Comparison of ENCODE assay signal across 16 cellular contexts in the genomic region with DNA sequence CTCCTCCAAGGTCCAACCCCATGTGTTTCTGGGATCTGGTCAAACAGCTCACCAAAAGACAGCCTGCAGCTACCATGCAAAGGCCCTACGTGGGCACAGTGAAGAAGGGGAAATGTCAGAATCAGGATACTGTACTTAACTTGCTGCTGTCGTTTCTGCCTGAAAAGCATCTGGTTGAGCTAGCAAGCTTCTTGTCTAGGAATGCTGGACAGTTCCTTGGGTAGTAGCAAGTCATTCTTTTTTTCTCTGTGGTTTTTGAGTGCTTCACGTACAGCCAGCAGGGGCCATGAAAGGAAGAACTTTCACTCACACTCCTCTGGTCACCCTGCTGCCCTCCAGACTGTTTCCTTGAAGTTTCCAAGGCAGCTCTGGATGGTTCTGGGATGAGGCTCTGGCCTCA. TPM values are rescaled to one million over a fixed set of nuclear protein-coding genes. Genes with fewer than 3 reads are reported as not detected.
A peak's percentile ranks its signal among the peaks of the same experiment; 100 is the strongest.
DNase-seq lines count a peak whose midpoint lies in the region; ATAC-seq and TF ChIP-seq lines count a peak whose summit lies in the region.
"Had no signal": no experiment of that assay in that cellular context is flagged by ENCODE, and none has a peak within 500 bp of the region (broad histone marks: within the 10 kb centered on the region; RNA-seq: fewer than 3 reads in every experiment).

No MANE protein-coding gene starts in this region.

- H3K79me1 ChIP-seq in H9 (ENCODE audit: insufficient read depth, low read depth, low read length, poor library complexity, severe bottlenecking): peaks cover 3% of the 10 kb centered on the region

- peaks cover 9% of the 10 kb centered on the region; the same call in 1 of the 2 replicates for H3K4me1 ChIP-seq in H9 (ENCODE audit: insufficient read depth, low read length)

- no peak overlapping the region for H2AK5ac ChIP-seq in H9 (ENCODE audit: insufficient read length, low read length)

- TF ChIP-seq CTCF in H9 (conservative IDR thresholded peaks at IDR 0.05) (no peak), WTC11 (IDR thresholded peaks at IDR 0.05) (no peak), fibroblast of the aortic adventitia (IDR thresholded peaks at IDR 0.05; ENCODE audit: insufficient read depth, low read length) (no peak)

- POLR2A ChIA-PET in WTC11 (lab: Charles Lee): interaction anchor here (0.7 kb wide), 1 partner anchor 62 kb away, joined by 3 read pairs; no protein-coding TSS in a partner anchor

- H3T11ph ChIP-seq in H9 (ENCODE audit: low read length): no peak overlapping the region

- H3K27ac Mint-ChIP-seq in H9 (peak overlapping the region in 1 of 3 experiments; percentile 86; a peak in 3 of 7 replicates), WTC11 (peak overlapping the region; percentile 27; the same call in 1 of the 2 replicates)

- DNase-seq in AG08395 (ENCODE audit: low spot score) (peak; percentile 39), H9 (no peak), WTC11 (ENCODE audit: low spot score) (no peak), fibroblast of the aortic adventitia (ENCODE audit: low read depth) (peak; percentile 27), T-helper 9 cell (no peak)
- DNase-seq: activated CD4-positive, alpha-beta T cell treated with anti-CD3 and anti-CD28 coated beads for 48 hours; central memory CD4-positive, alpha-beta T cell; erythroblast; GDM1; mucosa of descending colon; stimulated activated naive CD8-positive, alpha-beta T cell treated with anti-CD3 and anti-CD28 coated beads, Interleukin-15, amount 100 ng/mL, for 72 hours; SW 1271 had no signal

- H3K4me3 Mint-ChIP-seq in H9: no peak overlapping the region; a peak in 1 of 5 replicates
- no peak overlapping the region for H3K4me3 Mint-ChIP-seq in WTC11
- H3K4me3 Mint-ChIP-seq: stimulated activated naive CD8-positive, alpha-beta T cell treated with anti-CD3 and anti-CD28 coated beads, Interleukin-15, amount 100 ng/mL, for 72 hours had no signal

- peak overlapping the region; percentile 5 for H3K9ac ChIP-seq in H9 (ENCODE audit: extremely low read depth, insufficient read length, low read length)

- H3K18ac ChIP-seq in H9 (ENCODE audit: insufficient read length, low read depth, low read length): no peak overlapping the region

- no peak overlapping the region for H2BK20ac ChIP-seq in H9 (ENCODE audit: low read depth, low read length, poor library complexity, severe bottlenecking)

- no peaks in the 10 kb centered on the region for H3K9me3 Mint-ChIP-seq in H9
- H3K9me3 Mint-ChIP-seq in WTC11: no peaks in the 10 kb centered on the region
- H3K9me3 Mint-ChIP-seq: stimulated activated naive CD8-positive, alpha-beta T cell treated with anti-CD3 and anti-CD28 coated beads, Interleukin-15, amount 100 ng/mL, for 72 hours had no signal

- H3K56ac ChIP-seq in H9 (ENCODE audit: insufficient read length, low read depth, low read length): no peak overlapping the region

- H3K4me1 Mint-ChIP-seq in H9 (peaks cover 24 to 41% of the 10 kb centered on the region in 2 experiments), WTC11 (peaks cover 31% of the 10 kb centered on the region)

- no peak overlapping the region for H4K5ac ChIP-seq in H9 (ENCODE audit: insufficient read length, low read depth, low read length)

- no peak overlapping the region for H2BK120ac ChIP-seq in H9 (ENCODE audit: low read depth, low read length, poor library complexity, severe bottlenecking)

- no peak overlapping the region for H3K4me2 ChIP-seq in H9 (ENCODE audit: insufficient read depth, insufficient read length, low read length)

- H3K9me3 ChIP-seq in H9 (ENCODE audit: control insufficient read depth, low read depth, low read length): no peaks in the 10 kb centered on the region
- H3K9me3 ChIP-seq: mucosa of descending colon had no signal

- no peaks in the 10 kb centered on the region for H3K27me3 ChIP-seq in H9 (ENCODE audit: insufficient read depth, low read length)

- no peak overlapping the region for H3K4ac ChIP-seq in H9 (ENCODE audit: low read depth, low read length)

- no peak overlapping the region for H2BK12ac ChIP-seq in H9 (ENCODE audit: insufficient read length, low read depth, low read length)

- ATAC-seq in WTC11: no peak
- ATAC-seq in HG02884 (IDR thresholded peaks at IDR 0.05; ENCODE audit: unreplicated experiment): no peak
- no peak for ATAC-seq in HG02571 (IDR thresholded peaks at IDR 0.05; ENCODE audit: unreplicated experiment)
- ATAC-seq in HG02970 (IDR thresholded peaks at IDR 0.05; ENCODE audit: low FRiP score, unreplicated experiment): no peak
- ATAC-seq: mucosa of descending colon; right cardiac atrium; stimulated activated naive CD8-positive, alpha-beta T cell treated with anti-CD3 and anti-CD28 coated beads, Interleukin-15, amount 100 ng/mL, for 72 hours had no signal

- peaks cover 9% of the 10 kb centered on the region; the same call in 1 of the 2 replicates for H3K79me2 ChIP-seq in H9 (ENCODE audit: insufficient read depth, low read length)

- no peak overlapping the region for H2BK5ac ChIP-seq in H9 (ENCODE audit: insufficient read length, low read length)

- no peak overlapping the region for H2BK15ac ChIP-seq in H9 (ENCODE audit: low read depth, low read length)

- H4K20me1 ChIP-seq in H9 (ENCODE audit: control insufficient read depth, insufficient read depth, insufficient read length): no peaks in the 10 kb centered on the region

- no peaks in the 10 kb centered on the region; the same call in 1 of the 2 replicates for H3K27me3 Mint-ChIP-seq in H9 (ENCODE audit: low read depth)
- no peaks in the 10 kb centered on the region for H3K27me3 Mint-ChIP-seq in WTC11 (ENCODE audit: low read depth)
- H3K27me3 Mint-ChIP-seq: stimulated activated naive CD8-positive, alpha-beta T cell treated with anti-CD3 and anti-CD28 coated beads, Interleukin-15, amount 100 ng/mL, for 72 hours had no signal

- no peak overlapping the region for H3K4me3 ChIP-seq in fibroblast of the aortic adventitia (ENCODE audit: low read depth, low read length)
- H3K4me3 ChIP-seq: mucosa of descending colon had no signal

- H3K23me2 ChIP-seq in H9 (ENCODE audit: insufficient read length, low read depth, low read length, poor library complexity, severe bottlenecking): no peaks in the 10 kb centered on the region

- no peak overlapping the region for H4K91ac ChIP-seq in H9 (ENCODE audit: insufficient read length, low read depth, low read length)

- H3K36me3 Mint-ChIP-seq in H9 (ENCODE audit: insufficient read depth in 1 of 3, low read depth in 3 of 3) (peaks cover 6 to 31% (median 24%) of the 10 kb centered on the region in 3 experiments; a peak in 6 of 7 replicates), WTC11 (peaks cover 21% of the 10 kb centered on the region)

- H3K14ac ChIP-seq in H9 (ENCODE audit: insufficient read depth, low read length): no peak overlapping the region

- H3K23ac ChIP-seq in H9 (ENCODE audit: insufficient read length, low read depth, low read length): no peak overlapping the region

- no CpG with 5 or more reads among the region's 3 CpGs for WGBS in H9 (ENCODE audit: extremely low coverage, insufficient read length, low lambda C conversion rate)

- CTCF ChIA-PET in WTC11 (lab: Charles Lee): interaction anchor here (0.8 to 1.3 kb wide), 3 partner anchors 14 to 55 kb away, joined by 3 to 7 read pairs (median 3); no protein-coding TSS in a partner anchor

- no peak overlapping the region for H4K8ac ChIP-seq in H9 (replicated peaks; ENCODE audit: insufficient read length, low read depth, low read length)

- H2AFZ ChIP-seq in H9 (ENCODE audit: low read length): no peak overlapping the region

- no peak overlapping the region for H3K27ac ChIP-seq in H9 (ENCODE audit: insufficient read length, low read depth, low read length)

TF ChIP-seq in WTC11, 78 proteins besides CTCF, POLR2A, EP300 and RAD21:
- TF ChIP-seq FOXP4 (CRISPR knock-in tag; IDR thresholded peaks at IDR 0.05) (no peak), GRHL2 (CRISPR knock-in tag; IDR thresholded peaks at IDR 0.05; ENCODE audit: insufficient replicate concordance, severe bottlenecking) (no peak), ZNF219 (CRISPR knock-in tag; IDR thresholded peaks at IDR 0.05; ENCODE audit: borderline replicate concordance) (no peak)

RNA-seq across cellular contexts. Expression of gene RCOR2, which starts 24.7 kb away (rescaled TPM):
- total RNA-seq in H9 (2021) (117 and 118 TPM in 2 replicates), WTC11 (2021) (77.4 to 98.3 TPM (median 92.0 TPM) in 3 replicates), fibroblast of the aortic adventitia (ENCODE audit: low replicate concordance) (2.9 and 3.3 TPM in 2 replicates)

RNA-seq across cellular contexts. Expression of gene NAA40, which starts 46.6 kb away (rescaled TPM):
- total RNA-seq in H9 (2021) (43.9 and 44.4 TPM in 2 replicates), WTC11 (2021) (31.1 to 32.7 TPM (median 31.8 TPM) in 3 replicates), fibroblast of the aortic adventitia (ENCODE audit: low replicate concordance) (13.3 and 15.4 TPM in 2 replicates)

RNA-seq across cellular contexts. Expression of gene MARK2, which starts 53.3 kb away (rescaled TPM):
- 45.7 and 49.6 TPM in 2 replicates for total RNA-seq in H9 (2021)
- 50.8 to 57.4 TPM (median 51.4 TPM) in 3 replicates for total RNA-seq in WTC11 (2021)
- total RNA-seq in fibroblast of the aortic adventitia (ENCODE audit: low replicate concordance): 11.4 and 12.7 TPM in 2 replicates

Comparison
In these comparisons a context has a peak if more than half of its experiments do, and no peak if none do; other contexts are left out.
1. DNase-seq: peak in AG08395 (single experiment) and fibroblast of the aortic adventitia (single experiment); none in H9 (single experiment), WTC11 (single experiment) and T-helper 9 cell (single experiment).
2. RNA of gene RCOR2, which starts 24.7 kb away (total RNA-seq): 117 to 118 TPM in H9 and 77.4 to 98.3 TPM in WTC11; 2.9 to 3.3 TPM in fibroblast of the aortic adventitia; every median in the first group is over 10 times any median in the second.